In the genomic region with DNA sequence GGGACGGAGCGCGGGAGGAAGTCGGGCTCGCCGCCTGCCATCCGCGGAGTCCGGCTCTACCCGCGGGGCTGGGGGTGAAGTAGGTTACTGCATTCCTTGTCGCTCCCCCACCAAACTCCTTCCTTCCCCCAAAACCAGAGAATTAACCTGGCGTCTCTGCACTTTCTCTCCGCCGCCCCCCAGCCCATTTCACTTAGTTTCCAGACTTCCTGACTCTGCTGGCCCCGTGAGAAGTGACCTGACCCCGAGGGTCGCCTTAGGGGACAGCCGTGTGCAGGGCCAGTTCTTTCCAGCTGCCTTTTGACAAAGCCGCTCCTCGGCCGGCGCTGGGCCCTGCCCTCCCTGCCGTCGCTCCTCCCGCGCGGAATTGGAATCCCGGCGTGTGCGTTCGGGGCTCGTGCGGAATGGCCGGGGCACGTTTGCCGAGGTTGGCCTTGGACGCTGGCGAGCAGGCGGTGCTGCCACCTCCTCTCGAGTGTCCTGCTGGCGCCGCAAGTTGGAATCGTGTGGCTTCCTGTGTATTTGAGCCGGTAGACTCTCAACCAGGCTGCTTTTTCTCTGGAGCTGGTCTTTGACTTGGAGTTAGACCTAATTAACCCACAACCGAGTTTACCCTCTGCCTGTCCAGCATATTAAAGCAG, we compare ENCODE assay signal across 8 cellular contexts. TPM values are rescaled to one million over a fixed set of nuclear protein-coding genes. Genes with fewer than 3 reads are reported as not detected.
DNase-seq lines count a peak whose midpoint lies in the region; ATAC-seq lines count a peak whose summit lies in the region.

No MANE protein-coding gene starts in this region.

- H2BK5ac ChIP-seq in neuronal stem cell (ENCODE audit: low read length) = no peak overlapping the region

- H2BK120ac ChIP-seq in neuronal stem cell (ENCODE audit: low read depth, low read length) = no peak overlapping the region

- peaks cover 17% of the 10 kb centered on the region for H3K4me1 Mint-ChIP-seq in activated naive CD4-positive, alpha-beta T cell treated with anti-CD3 and anti-CD28 coated beads for 36 hours (ENCODE audit: low read depth)

- no peak overlapping the region for H2BK15ac ChIP-seq in neuronal stem cell (ENCODE audit: low read length)

- peaks cover 2 to 3% of the 10 kb centered on the region in 2 donors for H3K4me1 ChIP-seq in neuronal stem cell (ENCODE audit: control insufficient read depth in 2 of 2, insufficient read depth in 1 of 2, low read depth in 1 of 2, low read length in 2 of 2)

- H4K8ac ChIP-seq in neuronal stem cell (ENCODE audit: low read depth, low read length) = no peak overlapping the region

- H3K36me3 Mint-ChIP-seq in activated naive CD4-positive, alpha-beta T cell treated with anti-CD3 and anti-CD28 coated beads for 36 hours (ENCODE audit: low read depth) = no peaks in the 10 kb centered on the region

- no peak overlapping the region for H4K91ac ChIP-seq in neuronal stem cell (ENCODE audit: low read depth, low read length, poor library complexity)

- H3K79me1 ChIP-seq in neuronal stem cell (ENCODE audit: low read depth, low read length) = no peaks in the 10 kb centered on the region

- CTCF ChIA-PET in activated naive CD4-positive, alpha-beta T cell treated with anti-CD3 and anti-CD28 coated beads for 36 hours (lab: Charles Lee) = interaction anchor here (1.0 to 1.4 kb wide), 2 partner anchors 9 to 33 kb away, joined by 3 read pairs; no protein-coding TSS in a partner anchor

- H2BK12ac ChIP-seq in neuronal stem cell (ENCODE audit: low read length) = no peak overlapping the region

- peak; percentile 15 for ATAC-seq in HG02571 (IDR thresholded peaks at IDR 0.05; ENCODE audit: unreplicated experiment)

- no peak overlapping the region for H2AK5ac ChIP-seq in neuronal stem cell (ENCODE audit: low read depth, low read length)

- no peak overlapping the region for H3K4ac ChIP-seq in neuronal stem cell (ENCODE audit: low read length)

- no peak overlapping the region for H3K27ac ChIP-seq in neuronal stem cell (replicated peaks; ENCODE audit: low read length)

- H3K4me3 ChIP-seq in neuronal stem cell (ENCODE audit: low read length in 2 of 2) = peak overlapping the region; percentile 67 to 86

- H3K27ac Mint-ChIP-seq in activated naive CD4-positive, alpha-beta T cell treated with anti-CD3 and anti-CD28 coated beads for 36 hours = no peak overlapping the region

- peak overlapping the region; percentile 90 for H3K18ac ChIP-seq in neuronal stem cell (ENCODE audit: low read length)

- H3K4me3 Mint-ChIP-seq in activated naive CD4-positive, alpha-beta T cell treated with anti-CD3 and anti-CD28 coated beads for 36 hours = peak overlapping the region; percentile 77

- peaks cover 2 to 11% of the 10 kb centered on the region in 2 donors for H3K9me3 ChIP-seq in neuronal stem cell (replicated peaks in 1 of 2; ENCODE audit: control insufficient read depth in 2 of 2, insufficient read depth in 1 of 2, low read depth in 1 of 2, low read length in 2 of 2)

- H3K27me3 ChIP-seq in neuronal stem cell (ENCODE audit: control insufficient read depth in 3 of 3, insufficient read depth in 3 of 3, low read depth in 1 of 3, low read length in 3 of 3) = peaks cover 4 to 28% (median 21%) of the 10 kb centered on the region in 3 experiments

- WGBS in neuronal stem cell (ENCODE audit: extremely low coverage in 2 of 2, insufficient read length in 2 of 2, insufficient replicate concordance in 1 of 2), 2 donors = no CpG with 5 or more reads among the region's 46 CpGs

- H2AFZ ChIP-seq in neuronal stem cell (ENCODE audit: low read length) = peak overlapping the region; percentile 95

- H3K9ac ChIP-seq in neuronal stem cell (ENCODE audit: low read depth, low read length, poor library complexity) = peak overlapping the region; percentile 78

- peaks cover 39% of the 10 kb centered on the region for H3K27me3 Mint-ChIP-seq in activated naive CD4-positive, alpha-beta T cell treated with anti-CD3 and anti-CD28 coated beads for 36 hours (ENCODE audit: low read depth)

- H3K9me3 Mint-ChIP-seq in activated naive CD4-positive, alpha-beta T cell treated with anti-CD3 and anti-CD28 coated beads for 36 hours = no peaks in the 10 kb centered on the region

- intact Hi-C loops in activated naive CD4-positive, alpha-beta T cell treated with anti-CD3 and anti-CD28 coated beads for 36 hours (cut with micrococcal nuclease) = loop anchor here (1.0 to 5.0 kb wide), 3 partner anchors 73 to 216 kb away; partner anchors contain the start of genes NUS1 and VGLL2

- DNase-seq in SIG-M5 treated with dmso at 0.1 percent for 504 hours (lab: John Stamatoyannopoulos, UW; ENCODE audit: unreplicated experiment) (peak; percentile 36), SIG-M5 (lab: John Stamatoyannopoulos, UW) (no peak), NCI-H510A (lab: John Stamatoyannopoulos, UW) (peak; percentile 19), glomerular visceral epithelial cell (ENCODE audit: extremely low spot score) (peak; percentile 61), neuronal stem cell (ENCODE audit: low spot score) (peak; percentile 61), T1000 (lab: John Stamatoyannopoulos, UW) (no peak)
- peak; percentile 22 for DNase-seq in activated naive CD4-positive, alpha-beta T cell treated with anti-CD3 and anti-CD28 coated beads for 36 hours

- H3K36me3 ChIP-seq in neuronal stem cell (replicated peaks in 1 of 2; ENCODE audit: control insufficient read depth in 2 of 2, insufficient read depth in 2 of 2, low read length in 2 of 2) = no peaks in the 10 kb centered on the region

- H3K23ac ChIP-seq in neuronal stem cell (ENCODE audit: low read depth, low read length, poor library complexity) = peak overlapping the region; percentile 38

- peak overlapping the region; percentile 90 for H3K4me2 ChIP-seq in neuronal stem cell (ENCODE audit: insufficient read depth, low read length, poor library complexity, severe bottlenecking)

- no peak overlapping the region for H3K14ac ChIP-seq in neuronal stem cell (ENCODE audit: low read length)

RNA-seq across cellular contexts. Expression of gene DCBLD1, which starts 0.7 kb away (rescaled TPM):
- total RNA-seq in activated naive CD4-positive, alpha-beta T cell treated with anti-CD3 and anti-CD28 coated beads for 36 hours = 1 to 10 TPM; 1.1 to 1.4 TPM
- 2.3 TPM for polyA plus RNA-seq in neuronal stem cell (2013, experiment 1 of 2)
- polyA plus RNA-seq in neuronal stem cell (2013, experiment 2 of 2) = 2.3 TPM

RNA-seq across cellular contexts. Expression of gene ROS1, which starts 57.4 kb away (rescaled TPM):
- total RNA-seq in activated naive CD4-positive, alpha-beta T cell treated with anti-CD3 and anti-CD28 coated beads for 36 hours = not detected
- not detected for polyA plus RNA-seq in neuronal stem cell (2013, experiment 1 of 2)
- not detected for polyA plus RNA-seq in neuronal stem cell (2013, experiment 2 of 2)

Comparison
In these comparisons a context has a peak if more than half of its experiments do, and no peak if none do; other contexts are left out.
1. DNase-seq: peak in SIG-M5 treated with dmso at 0.1 percent for 504 hours (single experiment), NCI-H510A (single experiment), activated naive CD4-positive, alpha-beta T cell treated with anti-CD3 and anti-CD28 coated beads for 36 hours (single experiment), glomerular visceral epithelial cell (single experiment) and neuronal stem cell (single experiment); none in SIG-M5 (single experiment) and T1000 (single experiment).